ENCODE assay signal across 9 cellular contexts in the genomic region with DNA sequence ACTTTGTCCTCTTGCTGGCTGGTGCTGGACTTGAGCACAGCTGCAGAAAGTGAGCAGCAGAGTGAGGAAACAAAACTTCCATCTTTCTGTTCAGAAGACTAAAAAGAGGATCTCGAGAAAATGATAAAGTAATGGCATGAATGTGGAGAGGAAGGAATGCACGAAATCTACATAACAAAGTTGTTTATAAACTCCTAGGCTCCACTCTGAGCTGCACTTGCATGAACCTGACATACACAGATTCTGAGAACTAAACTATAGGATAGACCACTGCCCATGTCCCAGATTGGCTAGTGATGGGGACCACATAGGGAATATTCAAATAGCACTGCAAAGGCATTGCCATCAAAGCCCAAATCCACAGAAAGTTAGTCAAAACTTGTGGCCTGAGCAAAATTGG.
"Had no signal": no experiment of that assay in that cellular context is flagged by ENCODE, and none has a peak within 500 bp of the region (broad histone marks: within the 10 kb centered on the region; RNA-seq: fewer than 3 reads in every experiment).

No MANE protein-coding gene starts in this region.

- H3K9me3 Mint-ChIP-seq: IgD-negative memory B cell had no signal

- H3K27ac Mint-ChIP-seq: IgD-negative memory B cell had no signal

- DNase-seq: GOT3, HCEC 1CT, Karpas-422, KBM-7 had no signal

- FAIRE-seq: H54, HepG2, HTR-8/SVneo had no signal

- H3K27ac ChIP-seq: KMS-11 had no signal

- H3K27me3 Mint-ChIP-seq: IgD-negative memory B cell had no signal

- H3K9ac ChIP-seq: KMS-11 had no signal

- H3K4me3 Mint-ChIP-seq: IgD-negative memory B cell had no signal

- ATAC-seq: HepG2 had no signal

- H3K4me2 ChIP-seq: KMS-11 had no signal
